Comparison of ENCODE assay signal across 8 cellular contexts in the genomic region with DNA sequence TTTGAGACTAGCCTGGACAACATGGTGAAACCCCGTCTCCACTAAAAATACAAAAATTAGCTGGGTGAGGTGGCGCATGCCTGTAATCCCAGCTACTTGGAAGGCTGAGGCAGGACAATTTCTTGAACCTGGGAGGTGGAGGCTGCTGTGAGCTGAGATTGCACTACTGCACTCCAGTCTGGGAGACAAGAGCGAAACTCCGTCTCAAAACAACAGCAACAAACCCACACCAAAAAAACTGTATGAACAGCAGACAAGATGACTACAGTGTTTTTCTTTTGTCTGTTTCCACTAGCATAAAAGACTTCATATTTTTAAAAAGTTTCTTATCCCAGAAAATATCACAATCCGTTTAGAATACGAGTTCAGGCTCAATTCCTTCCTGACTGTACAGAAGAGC. TPM values are rescaled to one million over a fixed set of nuclear protein-coding genes. Genes with fewer than 3 reads are reported as not detected.
DNase-seq lines count a peak whose midpoint lies in the region; FAIRE-seq and TF ChIP-seq lines count a peak whose summit lies in the region.
"Not testable (repeated sequence)": the region's sequence is repeated elsewhere in the genome, so short reads cannot be mapped to it uniquely, and the experiment has no call there.

No MANE protein-coding gene starts in this region.

- H3K27ac ChIP-seq in SU-DHL-6 (ENCODE audit: low read depth, low read length) (peak overlapping the region; percentile 85), endodermal cell (ENCODE audit: low read depth, low read length) (peak overlapping the region; percentile 95), neutrophil (peak overlapping the region; percentile 99), temporal lobe (ENCODE audit: low read depth, low read length) (peak overlapping the region; percentile 99)
- not testable (repeated sequence) for H3K27ac ChIP-seq in keratinocyte (ENCODE audit: control insufficient read depth, insufficient read depth, low read length)

- peak overlapping the region; percentile 60 to 100 (median 99) for H3K27ac Mint-ChIP-seq in CD14-positive monocyte
- peak overlapping the region in 2 of 3 donors; percentile 98 to 99 for H3K27ac Mint-ChIP-seq in IgD-negative memory B cell
- H3K27ac Mint-ChIP-seq in activated naive CD8-positive, alpha-beta T cell: peak overlapping the region; percentile 99
- H3K27ac Mint-ChIP-seq in endodermal cell: peak overlapping the region; percentile 99

- H3K9me1 ChIP-seq in keratinocyte (ENCODE audit: control insufficient read depth, extremely low read depth, insufficient read depth, low read length): not testable (repeated sequence)

- H3F3A ChIP-seq in SU-DHL-6 (ENCODE audit: insufficient read depth): not testable (repeated sequence)

- not testable (repeated sequence) for H2AFZ ChIP-seq in SU-DHL-6 (ENCODE audit: low read depth, low read length, severe bottlenecking)
- peak overlapping the region; percentile 99 for H2AFZ ChIP-seq in keratinocyte (ENCODE audit: control insufficient read depth, low read length)

- intact Hi-C loops in CD14-positive monocyte (cut with micrococcal nuclease): loop anchor here (10.0 kb wide), 2 partner anchors 610 to 1510 kb away; a partner anchor contains a TSS

- not testable (repeated sequence) for FAIRE-seq in keratinocyte (lab: Jason Lieb, UNC)

- H3K36me3 Mint-ChIP-seq in CD14-positive monocyte: peaks cover 9 to 14% of the 10 kb centered on the region in 2 donors
- not testable (repeated sequence) for H3K36me3 Mint-ChIP-seq in IgD-negative memory B cell; endodermal cell (ENCODE audit: low read depth)
- peaks cover 15% of the 10 kb centered on the region for H3K36me3 Mint-ChIP-seq in activated naive CD8-positive, alpha-beta T cell

- H4K20me1 ChIP-seq in SU-DHL-6 (ENCODE audit: low read depth, low read length); keratinocyte (ENCODE audit: control insufficient read depth, extremely low read depth, insufficient read depth, low read length): not testable (repeated sequence)

- peak overlapping the region in 1 of 2 donors; percentile 97 for H3K4me3 Mint-ChIP-seq in CD14-positive monocyte
- H3K4me3 Mint-ChIP-seq in IgD-negative memory B cell: peak overlapping the region; percentile 94 to 98 (median 95)
- H3K4me3 Mint-ChIP-seq in activated naive CD8-positive, alpha-beta T cell: peak overlapping the region; percentile 95
- peak overlapping the region; percentile 86 for H3K4me3 Mint-ChIP-seq in endodermal cell

- dilution Hi-C loops in keratinocyte (cut with MboI; ENCODE audit: extremely low pct_ligation_motif_present, low sequenced_read_pairs): not testable (repeated sequence)

- not testable (repeated sequence) for H3K9me3 ChIP-seq in SU-DHL-6 (ENCODE audit: insufficient read depth, low read length); keratinocyte (ENCODE audit: control insufficient read depth, low read depth, low read length); neutrophil
- peaks cover 11% of the 10 kb centered on the region for H3K9me3 ChIP-seq in endodermal cell (ENCODE audit: control insufficient read depth, low read length)

- peak overlapping the region; percentile 95 for H3K9ac ChIP-seq in SU-DHL-6 (ENCODE audit: low read length)
- H3K9ac ChIP-seq in endodermal cell (ENCODE audit: extremely low read depth, low read length, poor library complexity, severe bottlenecking); keratinocyte (ENCODE audit: control insufficient read depth, extremely low read depth, insufficient read depth, low read length): not testable (repeated sequence)

- not testable (repeated sequence) for H3K4me1 Mint-ChIP-seq in CD14-positive monocyte, IgD-negative memory B cell, endodermal cell
- peaks cover 19% of the 10 kb centered on the region for H3K4me1 Mint-ChIP-seq in activated naive CD8-positive, alpha-beta T cell (ENCODE audit: low read depth)

- peaks cover 11 to 23% (median 15%) of the 10 kb centered on the region in 7 donors for H3K9me3 Mint-ChIP-seq in CD14-positive monocyte
- not testable (repeated sequence) for H3K9me3 Mint-ChIP-seq in IgD-negative memory B cell; activated naive CD8-positive, alpha-beta T cell (ENCODE audit: low read depth)
- H3K9me3 Mint-ChIP-seq in endodermal cell: peaks cover 12% of the 10 kb centered on the region

- 94 to 95% methylated on average over 2 to 6 of the region's 6 CpGs for WGBS in endodermal cell (ENCODE audit: insufficient coverage in 1 of 2, insufficient read length in 1 of 2), 2 experiments

- H3K27me3 Mint-ChIP-seq in CD14-positive monocyte (ENCODE audit: low read depth in 3 of 3); IgD-negative memory B cell; activated naive CD8-positive, alpha-beta T cell; endodermal cell (ENCODE audit: insufficient read depth): not testable (repeated sequence)

- H3K4me2 ChIP-seq in SU-DHL-6 (ENCODE audit: low read depth, low read length, poor library complexity, severe bottlenecking) (peak overlapping the region; percentile 85), keratinocyte (ENCODE audit: control insufficient read depth, extremely low read depth, insufficient read depth, low read depth, low read length) (peak overlapping the region; percentile 79)

- not testable (repeated sequence) for H3K27me3 ChIP-seq in SU-DHL-6 (ENCODE audit: low read length); endodermal cell (ENCODE audit: control insufficient read depth, insufficient read depth, low read length, poor library complexity, severe bottlenecking); keratinocyte (ENCODE audit: control insufficient read depth, extremely low read depth, insufficient read depth, low read length); neutrophil

- peaks cover 14% of the 10 kb centered on the region; the same call in 1 of the 2 replicates for H3K36me3 ChIP-seq in SU-DHL-6 (ENCODE audit: low read length)
- not testable (repeated sequence) for H3K36me3 ChIP-seq in endodermal cell (ENCODE audit: control insufficient read depth, insufficient read depth, low read length); keratinocyte (ENCODE audit: control insufficient read depth in 2 of 2, extremely low read depth in 1 of 2, insufficient read depth in 2 of 2, low read length in 2 of 2); neutrophil

- H3K9me2 ChIP-seq in SU-DHL-6 (replicated peaks; ENCODE audit: insufficient read depth, low read length): not testable (repeated sequence)

- not testable (repeated sequence) for TF ChIP-seq CTCF in CD14-positive monocyte (IDR thresholded peaks at IDR 0.05); SU-DHL-6 (IDR thresholded peaks at IDR 0.05; ENCODE audit: insufficient read depth, low read length, poor library complexity, severe bottlenecking); endodermal cell (conservative IDR thresholded peaks at IDR 0.05); keratinocyte (optimal IDR thresholded peaks at IDR 0.05 in 1 of 3, IDR thresholded peaks at IDR 0.05 in 1 of 3, conservative IDR thresholded peaks at IDR 0.05 in 1 of 3; ENCODE audit: extremely low read depth in 1 of 3, insufficient read depth in 2 of 3, low read length in 3 of 3); neutrophil (IDR thresholded peaks at IDR 0.05)

- not testable (repeated sequence) for H3K79me2 ChIP-seq in SU-DHL-6 (ENCODE audit: insufficient read depth, low read length); keratinocyte (ENCODE audit: control insufficient read depth, insufficient read depth, low read length)

- DNase-seq in CD14-positive monocyte (ENCODE audit: low spot score); endodermal cell; keratinocyte (ENCODE audit: low read depth, low spot score): not testable (repeated sequence)

- H3K4me3 ChIP-seq in SU-DHL-6 (ENCODE audit: insufficient read depth, low read length, poor library complexity, severe bottlenecking) (peak overlapping the region; percentile 76), endodermal cell (ENCODE audit: low read length) (peak overlapping the region; percentile 84), keratinocyte (ENCODE audit: control insufficient read depth in 2 of 3, extremely low read depth in 1 of 3, insufficient read depth in 2 of 3, low read depth in 1 of 3, low read length in 3 of 3) (peak overlapping the region in 2 of 3 experiments; percentile 78 to 88), neutrophil (ENCODE audit: low read depth in 1 of 2, low read length in 1 of 2) (peak overlapping the region; percentile 80 to 96)

- not testable (repeated sequence) for H3K4me1 ChIP-seq in endodermal cell (ENCODE audit: control insufficient read depth, insufficient read depth, low read length); keratinocyte (ENCODE audit: control insufficient read depth, extremely low read depth, insufficient read depth, low read length)
- peaks cover 13 to 18% of the 10 kb centered on the region in 2 experiments for H3K4me1 ChIP-seq in neutrophil (ENCODE audit: control insufficient read depth in 1 of 2, insufficient read depth in 1 of 2, low read depth in 1 of 2, low read length in 1 of 2)

RNA-seq across cellular contexts. Expression of a gene that starts 0.9 kb away (rescaled TPM):
- polyA plus RNA-seq in CD14-positive monocyte (10 to 100 TPM; 10.3 to 10.8 TPM), IgD-negative memory B cell (26.8 TPM), keratinocyte (8.0 to 8.9 TPM (median 8.7 TPM) in 3 replicates)
- total RNA-seq in endodermal cell (1 to 10 TPM; 7.4 to 8.6 TPM), temporal lobe (17.2 TPM)
- 15.8 TPM for polyA plus RNA-seq in endodermal cell (2013, experiment 1 of 2)
- polyA plus RNA-seq in endodermal cell (2013, experiment 2 of 2): 16.5 TPM
- polyA plus RNA-seq in keratinocyte (2011; ENCODE audit: low read depth): 19.6 TPM
- 14.0 and 17.1 TPM in 2 replicates for polyA plus RNA-seq in keratinocyte (2011; cell fraction: cytosol; rRNA removed)
- polyA plus RNA-seq in keratinocyte (2011; cell fraction: nucleus; rRNA removed): 4.5 and 6.6 TPM in 2 replicates
- polyA plus RNA-seq in keratinocyte (2012; ENCODE audit: low replicate concordance): 10.2 and 18.1 TPM in 2 replicates
- polyA minus RNA-seq in keratinocyte: 3.5 to 5.2 TPM in 2 of 3 replicates, not detected in the other
- 6.5 TPM for polyA minus RNA-seq in keratinocyte (2011; cell fraction: cytosol; rRNA and poly(A)+ RNA removed)
- polyA minus RNA-seq in keratinocyte (2011; cell fraction: nucleus; rRNA and poly(A)+ RNA removed): 5.0 and 11.4 TPM in 2 replicates
